Comparison of ENCODE assay signal across 16 cellular contexts in the genomic region with DNA sequence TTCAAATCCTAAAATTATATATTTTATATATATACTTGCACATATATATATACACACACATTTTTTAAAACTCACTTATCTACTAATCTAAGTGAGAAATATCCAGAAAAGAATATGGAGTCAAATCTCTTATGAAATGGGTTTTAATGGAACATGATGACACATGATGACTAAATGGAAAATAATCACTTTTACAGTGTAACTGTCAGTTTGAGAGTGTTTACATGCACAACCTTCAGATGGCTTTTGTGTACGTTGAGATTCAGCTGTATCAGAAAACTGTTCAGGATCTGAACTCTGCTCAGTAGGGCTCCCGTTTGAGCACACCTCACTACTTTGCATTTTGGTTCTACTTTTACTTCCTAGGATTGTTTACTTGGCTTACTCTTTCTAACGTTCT.
DNase-seq lines count a peak whose midpoint lies in the region; ATAC-seq and TF ChIP-seq lines count a peak whose summit lies in the region.
"Had no signal": no experiment of that assay in that cellular context is flagged by ENCODE, and none has a peak within 500 bp of the region (broad histone marks: within the 10 kb centered on the region; RNA-seq: fewer than 3 reads in every experiment).

No MANE protein-coding gene starts in this region.

- H3K4me1 Mint-ChIP-seq in MCF 10A (ENCODE audit: insufficient read depth, unreplicated experiment) (no peaks in the 10 kb centered on the region), glutamatergic neuron (ENCODE audit: low read depth, unreplicated experiment) (no peaks in the 10 kb centered on the region)
- H3K4me1 Mint-ChIP-seq in activated T-helper 17 cell treated with anti-CD3 and anti-CD28 coated beads, Interleukin-2, amount 50 U/mL, for 72 hours = no peaks in the 10 kb centered on the region
- H3K4me1 Mint-ChIP-seq: CD14-positive monocyte, IgD-negative memory B cell had no signal

- H3K36me3 Mint-ChIP-seq in MCF 10A (ENCODE audit: insufficient read depth, unreplicated experiment) (peaks cover 7% of the 10 kb centered on the region), glutamatergic neuron (ENCODE audit: unreplicated experiment) (peaks cover 3% of the 10 kb centered on the region)
- no peaks in the 10 kb centered on the region for H3K36me3 Mint-ChIP-seq in activated T-helper 17 cell treated with anti-CD3 and anti-CD28 coated beads, Interleukin-2, amount 50 U/mL, for 72 hours (ENCODE audit: low read depth)
- H3K36me3 Mint-ChIP-seq: CD14-positive monocyte; CD8-positive, alpha-beta T cell; IgD-negative memory B cell had no signal

- H2AFZ ChIP-seq in PC-3 (ENCODE audit: low read length) = no peak overlapping the region

- no peaks in the 10 kb centered on the region for H4K20me1 ChIP-seq in PC-3 (ENCODE audit: low read length)

- H3K9me3 Mint-ChIP-seq in MCF 10A (ENCODE audit: unreplicated experiment) (no peaks in the 10 kb centered on the region), glutamatergic neuron (ENCODE audit: unreplicated experiment) (no peaks in the 10 kb centered on the region)
- H3K9me3 Mint-ChIP-seq in activated T-helper 17 cell treated with anti-CD3 and anti-CD28 coated beads, Interleukin-2, amount 50 U/mL, for 72 hours = no peaks in the 10 kb centered on the region
- H3K9me3 Mint-ChIP-seq: CD8-positive, alpha-beta T cell had no signal

- POLR2A ChIA-PET in MCF 10A (lab: Yijun Ruan, JAX) (no interaction called here), PC-3 (lab: Charles Lee; ENCODE audit: unreplicated experiment) (no interaction called here)

- no peak overlapping the region for H3K4me3 Mint-ChIP-seq in MCF 10A (ENCODE audit: unreplicated experiment)
- no peak overlapping the region for H3K4me3 Mint-ChIP-seq in activated T-helper 17 cell treated with anti-CD3 and anti-CD28 coated beads, Interleukin-2, amount 50 U/mL, for 72 hours
- no peak overlapping the region for H3K4me3 Mint-ChIP-seq in glutamatergic neuron (ENCODE audit: unreplicated experiment)
- H3K4me3 Mint-ChIP-seq: CD14-positive monocyte; CD8-positive, alpha-beta T cell; IgD-negative memory B cell had no signal

- no peak overlapping the region for H3K9ac ChIP-seq in PC-3 (ENCODE audit: low read length)

- H3F3A ChIP-seq in PC-3 (ENCODE audit: low read length, unreplicated experiment) = no peaks in the 10 kb centered on the region

- DNase-seq in MCF 10A (ENCODE audit: unreplicated experiment) (peak; percentile 24), breast epithelium (ENCODE audit: low spot score in 2 of 2) (no peak), PC-3 (peak; percentile 67), amniotic epithelial cell (ENCODE audit: low read depth) (peak; percentile 5), left cardiac atrium (no peak), glutamatergic neuron (no peak)
- no peak for DNase-seq in stimulated activated naive CD4-positive, alpha-beta T cell (lab: John Stamatoyannopoulos, UW)
- DNase-seq: Caco-2; CD8-positive, alpha-beta T cell; DMS53 had no signal

- intact Hi-C loops in MCF 10A (cut with micrococcal nuclease) = no loop called here
- intact Hi-C loops in breast epithelium (cut with DNase I; ENCODE audit: low total_unique reads) = no loop called here
- intact Hi-C loops in PC-3 (cut with micrococcal nuclease) = no loop called here
- intact Hi-C loops in left cardiac atrium (cut with DNase I) = no loop called here

- ATAC-seq in PC-3 = peak; percentile 76
- ATAC-seq in left cardiac atrium = no peak
- no peak for ATAC-seq in activated T-helper 17 cell treated with anti-CD3 and anti-CD28 coated beads, Interleukin-2, amount 50 U/mL, for 72 hours (replicated peaks)
- ATAC-seq: CD8-positive, alpha-beta T cell; GM12878; HCT116 had no signal

- H3K4me3 ChIP-seq in breast epithelium = no peak overlapping the region
- no peak overlapping the region for H3K4me3 ChIP-seq in PC-3 (ENCODE audit: low read length)
- H3K4me3 ChIP-seq: GM12878 had no signal

- BruUV-seq in MCF 10A (replicated peaks; lab: Mats Ljungman, UMichigan) (no TSS peak), PC-3 (replicated peaks; lab: Mats Ljungman, UMichigan) (no TSS peak)

- H3K9me3 ChIP-seq in breast epithelium = no peaks in the 10 kb centered on the region
- H3K9me3 ChIP-seq in PC-3 (ENCODE audit: low read length) = no peaks in the 10 kb centered on the region
- H3K9me3 ChIP-seq: Caco-2 had no signal

- H3K27me3 Mint-ChIP-seq in MCF 10A (ENCODE audit: insufficient read depth, unreplicated experiment) (no peaks in the 10 kb centered on the region), glutamatergic neuron (ENCODE audit: unreplicated experiment) (no peaks in the 10 kb centered on the region)
- peaks cover 3% of the 10 kb centered on the region for H3K27me3 Mint-ChIP-seq in activated T-helper 17 cell treated with anti-CD3 and anti-CD28 coated beads, Interleukin-2, amount 50 U/mL, for 72 hours

- H3K27ac ChIP-seq in breast epithelium (no peak overlapping the region), PC-3 (ENCODE audit: low read length) (no peak overlapping the region)
- H3K27ac ChIP-seq: 22Rv1 had no signal

- H3K4me1 ChIP-seq in breast epithelium (no peaks in the 10 kb centered on the region), PC-3 (ENCODE audit: insufficient read depth, low read length) (peaks cover 5% of the 10 kb centered on the region)
- H3K4me1 ChIP-seq: Caco-2 had no signal

- TF ChIP-seq CTCF in MCF 10A (IDR thresholded peaks at IDR 0.05; ENCODE audit: unreplicated experiment) (no peak), breast epithelium (IDR thresholded peaks at IDR 0.05) (no peak), PC-3 (conservative IDR thresholded peaks at IDR 0.05; ENCODE audit: low read depth, low read length) (no peak), glutamatergic neuron (IDR thresholded peaks at IDR 0.05; ENCODE audit: partially characterized antibody, unreplicated experiment) (no peak)

- TF ChIP-seq POLR2A in breast epithelium (IDR thresholded peaks at IDR 0.05) = no peak

- H3K4me2 ChIP-seq in PC-3 (ENCODE audit: low read length) = no peak overlapping the region

- H3K36me3 ChIP-seq in breast epithelium (no peaks in the 10 kb centered on the region), PC-3 (ENCODE audit: low read depth, low read length) (no peaks in the 10 kb centered on the region)

- H3K27me3 ChIP-seq in breast epithelium (no peaks in the 10 kb centered on the region), PC-3 (ENCODE audit: low read length) (no peaks in the 10 kb centered on the region)

- H3K79me2 ChIP-seq in PC-3 (ENCODE audit: low read length) = no peaks in the 10 kb centered on the region

- H3K9me2 ChIP-seq in PC-3 (replicated peaks; ENCODE audit: low read length) = no peaks in the 10 kb centered on the region

- CTCF ChIA-PET in MCF 10A (lab: Yijun Ruan, JAX) = interaction anchor here (1.2 kb wide), 1 partner anchor 23 kb away, joined by 3 read pairs; no protein-coding TSS in a partner anchor
- CTCF ChIA-PET in PC-3 (lab: Charles Lee) = no interaction called here

- H3K27ac Mint-ChIP-seq in MCF 10A (ENCODE audit: low read depth, unreplicated experiment) (no peak overlapping the region), glutamatergic neuron (ENCODE audit: unreplicated experiment) (no peak overlapping the region)
- H3K27ac Mint-ChIP-seq in activated T-helper 17 cell treated with anti-CD3 and anti-CD28 coated beads, Interleukin-2, amount 50 U/mL, for 72 hours = no peak overlapping the region
- H3K27ac Mint-ChIP-seq: CD14-positive monocyte; CD8-positive, alpha-beta T cell; IgD-negative memory B cell had no signal

Comparison
In these comparisons a context has a peak if more than half of its experiments do, and no peak if none do; other contexts are left out.
1. DNase-seq: peak in MCF 10A (single experiment), PC-3 (single experiment) and amniotic epithelial cell (single experiment); none in breast epithelium (0 of 2), stimulated activated naive CD4-positive, alpha-beta T cell (0 of 6), left cardiac atrium (single experiment) and glutamatergic neuron (single experiment).